ENCODE assay signal across 8 cellular contexts in the genomic region with DNA sequence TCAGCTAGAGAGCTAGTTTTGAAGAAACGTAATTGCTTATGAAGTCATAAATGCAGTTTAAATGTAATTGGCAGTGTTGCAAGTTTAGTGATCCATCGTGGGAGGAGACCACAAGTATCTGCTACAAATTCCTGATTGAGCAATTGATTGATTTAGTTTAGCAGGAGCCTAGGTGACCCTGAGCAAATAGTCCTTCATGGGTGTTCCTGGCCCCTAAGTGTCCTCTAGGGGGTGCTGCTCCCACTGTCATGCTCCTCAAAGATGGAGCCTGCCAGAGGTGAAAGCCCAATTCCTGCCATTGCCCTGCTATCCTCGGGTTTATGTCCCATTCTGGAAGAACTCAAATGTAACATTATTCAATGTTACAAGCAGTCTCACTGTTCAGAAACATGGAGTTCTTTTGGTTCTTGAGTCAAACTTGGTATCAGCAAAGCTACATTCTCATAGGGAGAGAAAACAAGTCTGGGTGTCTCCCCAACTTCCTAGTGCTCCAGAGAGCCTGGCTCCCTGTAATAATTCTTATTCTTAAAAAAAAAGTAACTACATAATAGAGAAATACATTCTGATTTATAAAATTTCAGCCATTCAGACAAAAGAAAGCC. TPM values are rescaled to one million over a fixed set of nuclear protein-coding genes. Genes with fewer than 3 reads are reported as not detected.
A peak's percentile ranks its signal among the peaks of the same experiment; 100 is the strongest.
DNase-seq lines count a peak whose midpoint lies in the region; FAIRE-seq and TF ChIP-seq lines count a peak whose summit lies in the region.

No MANE protein-coding gene starts in this region.

- H3K4me3 ChIP-seq in H1 (ENCODE audit: extremely low read depth in 1 of 4, insufficient read depth in 2 of 4, low read depth in 3 of 4, low read length in 4 of 4), result no peak overlapping the region

- H3K9me3 ChIP-seq in H1 (ENCODE audit: insufficient read depth in 2 of 2, low read depth in 1 of 2, low read length in 1 of 2), result no peaks in the 10 kb centered on the region

- H2BK5ac ChIP-seq in H1 (ENCODE audit: low read depth, low read length), result no peak overlapping the region

- no peak overlapping the region for H2BK20ac ChIP-seq in H1 (ENCODE audit: low read length)

- H3K4me1 ChIP-seq in H1 (replicated peaks in 1 of 4; ENCODE audit: control insufficient read depth in 3 of 4, insufficient read depth in 4 of 4, low read length in 3 of 4), result no peaks in the 10 kb centered on the region

- H3K4me2 ChIP-seq in H1 (ENCODE audit: insufficient read depth in 1 of 2, low read depth in 2 of 2, low read length in 2 of 2), result no peak overlapping the region

- no peak overlapping the region for H2BK120ac ChIP-seq in H1 (replicated peaks; ENCODE audit: low read depth, low read length)

- DNase-seq in COLO668 (lab: John Stamatoyannopoulos, UW; ENCODE audit: unreplicated experiment), result peak; percentile 32
- DNase-seq in HEK293T (ENCODE audit: extremely low spot score), result peak; percentile 56
- DNase-seq in NCI-H524 (lab: John Stamatoyannopoulos, UW), result peak; percentile 33 to 73
- peak; percentile 79 to 86 for DNase-seq in activated CD4-positive, alpha-beta T cell treated with anti-CD3 and anti-CD28 coated beads, Interleukin-2, amount 50 U/mL, for 48 hours
- DNase-seq in H1 (ENCODE audit: low read depth in 1 of 2, low spot score in 2 of 2), result peak; percentile 33 to 77
- no peak for DNase-seq in mesothelial cell of epicardium (ENCODE audit: low spot score in 2 of 2, unreplicated experiment in 2 of 2)
- peak; percentile 36 to 42 for DNase-seq in stimulated activated CD8-positive, alpha-beta memory T cell treated with anti-CD3 and anti-CD28 coated beads, Interleukin-7, amount 100 ng/mL, for 1 hour (ENCODE audit: low read depth in 2 of 2)
- DNase-seq in cerebellar nuclear complex (lab: John Stamatoyannopoulos, UW), result no peak

- CTCF ChIA-PET in HEK293T (lab: Yijun Ruan, JAX) (interaction anchor here (0.6 kb wide), 1 partner anchor 198 kb away, joined by 3 read pairs; no protein-coding TSS in a partner anchor), H1 (lab: Charles Lee; ENCODE audit: partially characterized antibody) (interaction anchor here (0.7 to 1.8 kb wide), 19 partner anchors 12 to 314 kb away, joined by 3 to 8 read pairs (median 3); a partner anchor contains a TSS)

- H3K36me3 ChIP-seq in H1 (ENCODE audit: control insufficient read depth in 2 of 4, insufficient read depth in 4 of 4, low read length in 3 of 4), result no peaks in the 10 kb centered on the region

- H3K9ac ChIP-seq in H1 (replicated peaks in 1 of 4; ENCODE audit: extremely low read depth in 1 of 4, low read depth in 3 of 4, low read length in 3 of 4), result no peak overlapping the region

- H3K4me3 Mint-ChIP-seq in mesothelial cell of epicardium, result no peak overlapping the region

- peak; percentile 82 to 86 for TF ChIP-seq RAD21 in H1 (IDR thresholded peaks at IDR 0.05 in 1 of 2, conservative IDR thresholded peaks at IDR 0.05 in 1 of 2; ENCODE audit: low read depth in 2 of 2, low read length in 2 of 2)

- peaks cover 3% of the 10 kb centered on the region for H3K9me3 Mint-ChIP-seq in mesothelial cell of epicardium

- H3K56ac ChIP-seq in H1 (replicated peaks; ENCODE audit: insufficient read length, low read depth, low read length), result no peak overlapping the region

- H4K5ac ChIP-seq in H1 (ENCODE audit: insufficient read length, low read depth, low read length), result no peak overlapping the region

- no peaks in the 10 kb centered on the region for H3K27me3 Mint-ChIP-seq in mesothelial cell of epicardium (ENCODE audit: low read depth)

- H3K79me2 ChIP-seq in H1 (ENCODE audit: control insufficient read depth in 1 of 2, insufficient read depth in 2 of 2, low read length in 2 of 2), result no peaks in the 10 kb centered on the region

- H3K4ac ChIP-seq in H1 (replicated peaks; ENCODE audit: insufficient read length, low read depth, low read length), result no peak overlapping the region

- no peak overlapping the region for H4K8ac ChIP-seq in H1 (ENCODE audit: extremely low read depth, insufficient read depth, low read length)

- H4K20me1 ChIP-seq in H1 (replicated peaks in 1 of 2; ENCODE audit: control insufficient read depth in 1 of 2, insufficient read depth in 2 of 2, low read length in 2 of 2), result no peaks in the 10 kb centered on the region

- no peaks in the 10 kb centered on the region for H3K27me3 ChIP-seq in H1 (replicated peaks in 1 of 4; ENCODE audit: control insufficient read depth in 3 of 4, extremely low read depth in 1 of 4, insufficient read depth in 3 of 4, low read length in 3 of 4)

- no peak for TF ChIP-seq EP300 in H1 (IDR thresholded peaks at IDR 0.05; ENCODE audit: borderline replicate concordance in 1 of 2, low read depth in 2 of 2, low read length in 2 of 2)

- no peak overlapping the region for H3K18ac ChIP-seq in H1 (ENCODE audit: extremely low read depth, low read length)

- no peaks in the 10 kb centered on the region for H3K4me1 Mint-ChIP-seq in mesothelial cell of epicardium

- H3K27ac Mint-ChIP-seq in mesothelial cell of epicardium, result no peak overlapping the region

- WGBS in H1 (ENCODE audit: extremely low coverage in 1 of 2, insufficient coverage in 1 of 2, insufficient read length in 1 of 2, insufficient replicate concordance in 2 of 2, low coverage in 1 of 2, low lambda C conversion rate in 2 of 2, missing lambda C conversion rate in 1 of 2), 2 experiments, result 69% methylated on average over 3 of the region's 3 CpGs; no CpG with 5 or more reads in 1 of the 2 experiments

- H3K14ac ChIP-seq in H1 (ENCODE audit: insufficient read length), result no peak overlapping the region

- peak; percentile 77 to 95 (median 78) for TF ChIP-seq CTCF in H1 (IDR thresholded peaks at IDR 0.05; ENCODE audit: control extremely low read depth in 1 of 3, insufficient read depth in 1 of 3, low read depth in 1 of 3, low read length in 3 of 3)
- peak; percentile 20 for TF ChIP-seq CTCF in mesothelial cell of epicardium (IDR thresholded peaks at IDR 0.05; ENCODE audit: unreplicated experiment)

- no peak overlapping the region for H3K23ac ChIP-seq in H1 (ENCODE audit: insufficient read length)

- no peaks in the 10 kb centered on the region for H3K23me2 ChIP-seq in H1 (ENCODE audit: low read depth, low read length)

- peaks cover 2% of the 10 kb centered on the region for H3K36me3 Mint-ChIP-seq in mesothelial cell of epicardium

- H2BK15ac ChIP-seq in H1 (ENCODE audit: low read length), result no peak overlapping the region

- H2BK12ac ChIP-seq in H1 (ENCODE audit: low read depth, low read length), result no peak overlapping the region

- POLR2A ChIA-PET in HEK293T (lab: Yijun Ruan, JAX), result interaction anchor here (1.3 kb wide), 1 partner anchor 104 kb away, joined by 3 read pairs; no protein-coding TSS in a partner anchor
- POLR2A ChIA-PET in H1 (lab: Charles Lee; ENCODE audit: partially characterized antibody), result interaction anchor here (0.8 kb wide), 1 partner anchor 98 kb away, joined by 4 read pairs; a partner anchor contains a TSS

- no peak overlapping the region for H2AK5ac ChIP-seq in H1 (ENCODE audit: low read depth, low read length)

- FAIRE-seq in H1 (lab: Jason Lieb, UNC), result peak; percentile 48

- no peaks in the 10 kb centered on the region for H3K79me1 ChIP-seq in H1 (ENCODE audit: low read depth, low read length)

- no peak overlapping the region for H4K91ac ChIP-seq in H1 (replicated peaks; ENCODE audit: insufficient read length, low read length)

- TF ChIP-seq POLR2A in H1 (IDR thresholded peaks at IDR 0.05; ENCODE audit: control extremely low read depth in 1 of 2, low read depth in 2 of 2, low read length in 2 of 2), result no peak

- H2AFZ ChIP-seq in H1 (ENCODE audit: low read length), result no peak overlapping the region

- H3K27ac ChIP-seq in H1 (ENCODE audit: low read depth, low read length), result no peak overlapping the region

TF ChIP-seq in HEK293T, 16 proteins besides CTCF, POLR2A, EP300 and RAD21 (continues in another document):
- no peak for TF ChIP-seq ARNT (IDR thresholded peaks at IDR 0.05)
- TF ChIP-seq LEF1 (IDR thresholded peaks at IDR 0.05; ENCODE audit: borderline replicate concordance), result no peak
- TF ChIP-seq SUZ12 (IDR thresholded peaks at IDR 0.05), result no peak
- no peak for TF ChIP-seq FOXK2 (IDR thresholded peaks at IDR 0.05)
- TF ChIP-seq FOXA1 (IDR thresholded peaks at IDR 0.05), result no peak
- TF ChIP-seq SP1 (IDR thresholded peaks at IDR 0.05), result no peak
- TF ChIP-seq L3MBTL2 (conservative IDR thresholded peaks at IDR 0.05), result no peak
- TF ChIP-seq NFRKB (IDR thresholded peaks at IDR 0.05), result no peak
- no peak for TF ChIP-seq FOXM1 (IDR thresholded peaks at IDR 0.05; ENCODE audit: borderline replicate concordance)
- TF ChIP-seq CTBP1 (IDR thresholded peaks at IDR 0.05; ENCODE audit: borderline replicate concordance), result no peak

TF ChIP-seq in H1, 55 proteins besides CTCF, POLR2A, EP300 and RAD21:
- no peak for TF ChIP-seq HDAC2 (IDR thresholded peaks at IDR 0.05; ENCODE audit: borderline replicate concordance in 1 of 2, low read depth in 2 of 2, low read length in 2 of 2)
- no peak for TF ChIP-seq KDM5A (IDR thresholded peaks at IDR 0.05; ENCODE audit: low read length)
- no peak for TF ChIP-seq TAF7 (optimal IDR thresholded peaks at IDR 0.05; ENCODE audit: borderline replicate concordance, low read depth, low read length)
- TF ChIP-seq YY1 (IDR thresholded peaks at IDR 0.05; ENCODE audit: low read depth, low read length), result peak; percentile 84
- no peak for TF ChIP-seq GABPA (IDR thresholded peaks at IDR 0.05; ENCODE audit: borderline replicate concordance, insufficient read depth, low read length)
- TF ChIP-seq CEBPB (IDR thresholded peaks at IDR 0.05; ENCODE audit: low read depth, low read length), result peak; percentile 59
- TF ChIP-seq, protein P1, sequence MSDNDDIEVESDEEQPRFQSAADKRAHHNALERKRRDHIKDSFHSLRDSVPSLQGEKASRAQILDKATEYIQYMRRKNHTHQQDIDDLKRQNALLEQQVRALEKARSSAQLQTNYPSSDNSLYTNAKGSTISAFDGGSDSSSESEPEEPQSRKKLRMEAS (IDR thresholded peaks at IDR 0.05), result no peak

RNA-seq across cellular contexts. Expression of a gene that starts 29.8 kb away (rescaled TPM):
- total RNA-seq in H1 (2021; fragmentation: NEBNext Ultra II Directional; extraction: Animal tissue kit (Norgen Biotek cat#: 25700)), result 27.3 TPM in 2 replicates
- polyA plus RNA-seq in H1 (2011; rRNA removed), result 4.8 and 6.7 TPM in 2 replicates
- polyA plus RNA-seq in H1 (2011; cell fraction: cytosol; rRNA removed), result 7.0 TPM
- 11.4 TPM for polyA plus RNA-seq in H1 (2011; cell fraction: nucleus; rRNA removed)
- polyA plus RNA-seq in H1 (2012, experiment 1 of 2), result 10.4 to 15.0 TPM (median 12.8 TPM) in 4 replicates
- 0.72 TPM for polyA plus RNA-seq in H1 (2012, experiment 2 of 2)
- polyA plus RNA-seq in H1 (2013, experiment 1 of 2), result 17.2 TPM
- 18.7 TPM for polyA plus RNA-seq in H1 (2013, experiment 2 of 2)
- 77.6 and 92.7 TPM in 2 replicates for polyA minus RNA-seq in H1 (2011; rRNA and poly(A)+ RNA removed)
- 23.9 TPM for polyA minus RNA-seq in H1 (2011; cell fraction: cytosol; rRNA and poly(A)+ RNA removed)
- polyA minus RNA-seq in H1 (2011; cell fraction: nucleus; rRNA and poly(A)+ RNA removed), result 57.7 TPM
- 44.4 to 47.3 TPM (median 46.5 TPM) in 3 replicates for total RNA-seq in mesothelial cell of epicardium

Comparison
In these comparisons a context has a peak if more than half of its experiments do, and no peak if none do; other contexts are left out.
1. DNase-seq: peak in COLO668 (single experiment), HEK293T (single experiment), NCI-H524 (2 of 2), activated CD4-positive, alpha-beta T cell treated with anti-CD3 and anti-CD28 coated beads, Interleukin-2, amount 50 U/mL, for 48 hours (2 of 2), H1 (2 of 2) and stimulated activated CD8-positive, alpha-beta memory T cell treated with anti-CD3 and anti-CD28 coated beads, Interleukin-7, amount 100 ng/mL, for 1 hour (2 of 2); none in mesothelial cell of epicardium (0 of 2) and cerebellar nuclear complex (0 of 2).